Comparison of ENCODE assay signal across 19 cellular contexts in genomic region chr6:25945738-25946137, GRCh38. TPM values are rescaled to one million over a fixed set of nuclear protein-coding genes. Genes with fewer than 3 reads are reported as not detected.
"Had no signal": no experiment of that assay in that cellular context is flagged by ENCODE, and none has a peak within 500 bp of the region (broad histone marks: within the 10 kb centered on the region; RNA-seq: fewer than 3 reads in every experiment).

No MANE protein-coding gene starts in this region.

RNA-seq across cellular contexts. Expression of gene SLC17A2, which starts 15.2 kb away (rescaled TPM):
- total RNA-seq: left colon; left lung; lower lobe of right lung; mammary epithelial cell; mucosa of gallbladder; naive thymus-derived CD8-positive, alpha-beta T cell; occipital lobe; osteocyte; posterior vena cava; psoas muscle; sigmoid colon; spleen; stomach; thyroid gland; transverse colon; upper lobe of left lung; vagina had no signal
- polyA plus RNA-seq: immature natural killer cell; mammary epithelial cell; naive thymus-derived CD8-positive, alpha-beta T cell; psoas muscle; sigmoid colon; small intestine; spleen; stomach had no signal
